Comparison of ENCODE assay signal across 22 cellular contexts in the genomic region with DNA sequence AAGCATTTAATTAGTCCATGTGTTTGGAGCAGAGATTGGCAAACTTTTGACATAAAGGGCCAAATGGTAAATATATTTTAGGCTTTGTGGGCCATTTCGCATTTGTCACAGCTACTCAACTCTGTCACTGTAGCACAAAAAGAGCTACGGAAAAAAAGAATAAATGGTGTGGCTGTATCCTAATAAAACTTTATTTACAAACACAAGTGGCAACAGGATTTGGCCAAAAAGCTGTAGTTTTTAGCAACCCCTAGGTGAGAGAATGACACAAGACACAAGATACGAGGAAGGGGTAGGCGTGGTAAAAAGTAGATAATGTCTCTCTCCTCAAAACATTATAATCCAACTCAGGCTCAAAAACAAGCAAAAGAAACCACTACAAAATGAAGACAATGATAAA.
DNase-seq lines count a peak whose midpoint lies in the region; ATAC-seq, FAIRE-seq and TF ChIP-seq lines count a peak whose summit lies in the region.
"Had no signal": no experiment of that assay in that cellular context is flagged by ENCODE, and none has a peak within 500 bp of the region (broad histone marks: within the 10 kb centered on the region; RNA-seq: fewer than 3 reads in every experiment).

No MANE protein-coding gene starts in this region.

- no TSS peak for BruUV-seq in K562 (replicated peaks; lab: Mats Ljungman, UMichigan)

- H3K4me2 ChIP-seq in K562 (ENCODE audit: insufficient read depth, low read length) (no peak overlapping the region), neural progenitor cell (no peak overlapping the region)
- H3K4me2 ChIP-seq: GM23338 had no signal

- intact Hi-C loops in K562 (cut with micrococcal nuclease): no loop called here

- H2AFZ ChIP-seq in K562 (ENCODE audit: low read depth, low read length): no peak overlapping the region
- no peak overlapping the region for H2AFZ ChIP-seq in neural progenitor cell (replicated peaks)
- H2AFZ ChIP-seq: GM23338 had no signal

- no peak for FAIRE-seq in K562 (lab: Jason Lieb, UNC)
- FAIRE-seq: D721Med, HepG2, RCC 7860 had no signal

- no peaks in the 10 kb centered on the region for H3K9me3 Mint-ChIP-seq in T-helper 2 cell treated with Interferon-gamma antibody and Interleukin-4, amounts not matched to agents 5 μg/mL and 100 μg/mL, for 36 hours
- no peaks in the 10 kb centered on the region for H3K9me3 Mint-ChIP-seq in activated naive CD8-positive, alpha-beta T cell (ENCODE audit: low read depth)
- H3K9me3 Mint-ChIP-seq in activated naive CD8-positive, alpha-beta T cell treated with anti-CD3 and anti-CD28 coated beads, Interleukin-2, amount 50 U/mL, for 24 hours: no peaks in the 10 kb centered on the region
- no peaks in the 10 kb centered on the region for H3K9me3 Mint-ChIP-seq in neural progenitor cell
- H3K9me3 Mint-ChIP-seq: CD14-positive monocyte, GM23338, H9 had no signal

- no peak for DNase-seq in T-helper 2 cell treated with Interferon-gamma antibody and Interleukin-4, amounts not matched to agents 5 μg/mL and 100 μg/mL, for 36 hours (ENCODE audit: low spot score)
- DNase-seq in T-helper 2 cell (no peak), K562 (ENCODE audit: extremely low read depth in 1 of 4, low spot score in 3 of 4) (no peak), MV-4-11 (lab: John Stamatoyannopoulos, UW) (no peak), neural progenitor cell (ENCODE audit: low spot score) (no peak)
- DNase-seq in activated naive CD8-positive, alpha-beta T cell treated with anti-CD3 and anti-CD28 coated beads, Interleukin-2, amount 50 U/mL, for 24 hours: no peak
- DNase-seq: BE2C, H9, NCI-H1105 treated with DMSO at 0.1 percent for 48 hours, NCI-H146, NCI-H1930, NCI-H2107, NCI-H446, NCI-H524 treated with DMSO at 0.1 percent for 48 hours, NCI-H774 had no signal

- H3K9ac ChIP-seq in K562 (ENCODE audit: insufficient read depth in 1 of 2, low read depth in 2 of 2, low read length in 2 of 2) (no peak overlapping the region), neural progenitor cell (no peak overlapping the region)

- no peak for ATAC-seq in activated naive CD8-positive, alpha-beta T cell treated with anti-CD3 and anti-CD28 coated beads, Interleukin-2, amount 50 U/mL, for 24 hours
- no peak for ATAC-seq in K562
- ATAC-seq: GM23338, HepG2 had no signal

- H3K27ac ChIP-seq in K562 (ENCODE audit: extremely low read depth, low read depth, low read length): no peak overlapping the region
- no peak overlapping the region for H3K27ac ChIP-seq in neural progenitor cell
- H3K27ac ChIP-seq: 22Rv1 had no signal

- H3K4me3 ChIP-seq in K562 (no peak overlapping the region), neural progenitor cell (no peak overlapping the region)
- H3K4me3 ChIP-seq: GM23338 had no signal

- in situ Hi-C loops in K562 (cut with MboI): no loop called here

- no peaks in the 10 kb centered on the region for H3K27me3 ChIP-seq in K562 (ENCODE audit: control insufficient read depth in 2 of 2, insufficient read depth in 2 of 2, low read length in 2 of 2)
- H3K27me3 ChIP-seq in neural progenitor cell: no peaks in the 10 kb centered on the region
- H3K27me3 ChIP-seq: BE2C had no signal

- no peaks in the 10 kb centered on the region for H3F3A ChIP-seq in neural progenitor cell (ENCODE audit: low read depth)

- no peak for TF ChIP-seq EP300 in K562 (IDR thresholded peaks at IDR 0.05; ENCODE audit: low read length)

- H3K36me3 Mint-ChIP-seq in T-helper 2 cell treated with Interferon-gamma antibody and Interleukin-4, amounts not matched to agents 5 μg/mL and 100 μg/mL, for 36 hours (ENCODE audit: low read depth): peaks cover 77% of the 10 kb centered on the region
- peaks cover 10% of the 10 kb centered on the region for H3K36me3 Mint-ChIP-seq in activated naive CD8-positive, alpha-beta T cell
- H3K36me3 Mint-ChIP-seq in activated naive CD8-positive, alpha-beta T cell treated with anti-CD3 and anti-CD28 coated beads, Interleukin-2, amount 50 U/mL, for 24 hours (ENCODE audit: low read depth): peaks cover 62% of the 10 kb centered on the region
- H3K36me3 Mint-ChIP-seq in neural progenitor cell: peaks cover 39% of the 10 kb centered on the region

- no peaks in the 10 kb centered on the region for H3K9me1 ChIP-seq in K562 (ENCODE audit: control insufficient read depth, insufficient read depth, low read length)

- H3K4me1 Mint-ChIP-seq in T-helper 2 cell treated with Interferon-gamma antibody and Interleukin-4, amounts not matched to agents 5 μg/mL and 100 μg/mL, for 36 hours (ENCODE audit: low read depth): no peaks in the 10 kb centered on the region
- peaks cover 2% of the 10 kb centered on the region for H3K4me1 Mint-ChIP-seq in activated naive CD8-positive, alpha-beta T cell (ENCODE audit: low read depth)
- peaks cover 6% of the 10 kb centered on the region for H3K4me1 Mint-ChIP-seq in activated naive CD8-positive, alpha-beta T cell treated with anti-CD3 and anti-CD28 coated beads, Interleukin-2, amount 50 U/mL, for 24 hours
- no peaks in the 10 kb centered on the region for H3K4me1 Mint-ChIP-seq in neural progenitor cell
- H3K4me1 Mint-ChIP-seq: CD14-positive monocyte, GM23338, H9 had no signal

- no peaks in the 10 kb centered on the region for H3K4me1 ChIP-seq in K562 (replicated peaks in 1 of 2; ENCODE audit: control insufficient read depth in 2 of 2, insufficient read depth in 2 of 2, low read length in 2 of 2)
- no peaks in the 10 kb centered on the region for H3K4me1 ChIP-seq in neural progenitor cell
- H3K4me1 ChIP-seq: BE2C had no signal

- H4K20me1 ChIP-seq in K562 (replicated peaks; ENCODE audit: control insufficient read depth, insufficient read depth, low read length): no peaks in the 10 kb centered on the region
- H4K20me1 ChIP-seq in neural progenitor cell (ENCODE audit: low read depth): no peaks in the 10 kb centered on the region

- no peak for TF ChIP-seq POLR2A in K562 (conservative IDR thresholded peaks at IDR 0.05)

- TF ChIP-seq RAD21 in K562 (CRISPR knock-in tag; conservative IDR thresholded peaks at IDR 0.05 in 1 of 2, IDR thresholded peaks at IDR 0.05 in 1 of 2): no peak

- CTCF ChIA-PET in K562 (lab: Yijun Ruan, JAX; ENCODE audit: low intra/inter-chr PET ratio): no interaction called here

- H3K27me3 Mint-ChIP-seq in T-helper 2 cell treated with Interferon-gamma antibody and Interleukin-4, amounts not matched to agents 5 μg/mL and 100 μg/mL, for 36 hours (ENCODE audit: low read depth): no peaks in the 10 kb centered on the region
- H3K27me3 Mint-ChIP-seq in activated naive CD8-positive, alpha-beta T cell: no peaks in the 10 kb centered on the region
- no peaks in the 10 kb centered on the region for H3K27me3 Mint-ChIP-seq in activated naive CD8-positive, alpha-beta T cell treated with anti-CD3 and anti-CD28 coated beads, Interleukin-2, amount 50 U/mL, for 24 hours
- H3K27me3 Mint-ChIP-seq in neural progenitor cell (ENCODE audit: insufficient read depth, low read depth): no peaks in the 10 kb centered on the region

- no peak overlapping the region for H3K4me3 Mint-ChIP-seq in T-helper 2 cell treated with Interferon-gamma antibody and Interleukin-4, amounts not matched to agents 5 μg/mL and 100 μg/mL, for 36 hours
- no peak overlapping the region for H3K4me3 Mint-ChIP-seq in activated naive CD8-positive, alpha-beta T cell
- no peak overlapping the region for H3K4me3 Mint-ChIP-seq in activated naive CD8-positive, alpha-beta T cell treated with anti-CD3 and anti-CD28 coated beads, Interleukin-2, amount 50 U/mL, for 24 hours
- no peak overlapping the region for H3K4me3 Mint-ChIP-seq in neural progenitor cell
- H3K4me3 Mint-ChIP-seq: CD14-positive monocyte, GM23338, H9 had no signal

- no peaks in the 10 kb centered on the region for H3K79me2 ChIP-seq in K562 (ENCODE audit: control insufficient read depth, insufficient read depth, low read length)
- H3K79me2 ChIP-seq in neural progenitor cell (ENCODE audit: low read depth): no peaks in the 10 kb centered on the region

- POLR2A ChIA-PET in K562 (lab: Yijun Ruan, JAX): no interaction called here

- H3K9me3 ChIP-seq in K562 (replicated peaks; ENCODE audit: control insufficient read depth, insufficient read depth, low read depth, low read length) (no peaks in the 10 kb centered on the region), neural progenitor cell (ENCODE audit: low read depth) (no peaks in the 10 kb centered on the region)
- H3K9me3 ChIP-seq: BE2C had no signal

- H3K36me3 ChIP-seq in K562 (ENCODE audit: control insufficient read depth, insufficient read depth, low read length) (peaks cover 79% of the 10 kb centered on the region), neural progenitor cell (peaks cover 15% of the 10 kb centered on the region)

- TF ChIP-seq CTCF in K562 (IDR thresholded peaks at IDR 0.05 in 2 of 3, conservative IDR thresholded peaks at IDR 0.05 in 1 of 3; ENCODE audit: insufficient read depth in 2 of 3, low read depth in 1 of 3, low read length in 3 of 3): no peak
- no peak for TF ChIP-seq CTCF in neural progenitor cell (IDR thresholded peaks at IDR 0.05)

- H3K27ac Mint-ChIP-seq in T-helper 2 cell treated with Interferon-gamma antibody and Interleukin-4, amounts not matched to agents 5 μg/mL and 100 μg/mL, for 36 hours: peak overlapping the region; percentile 31
- peak overlapping the region; percentile 59 for H3K27ac Mint-ChIP-seq in activated naive CD8-positive, alpha-beta T cell
- no peak overlapping the region for H3K27ac Mint-ChIP-seq in activated naive CD8-positive, alpha-beta T cell treated with anti-CD3 and anti-CD28 coated beads, Interleukin-2, amount 50 U/mL, for 24 hours
- no peak overlapping the region for H3K27ac Mint-ChIP-seq in neural progenitor cell
- H3K27ac Mint-ChIP-seq: GM23338, H9 had no signal

- 93% methylated on average over 4 of the region's 4 CpGs for WGBS in K562 (ENCODE audit: insufficient coverage, low coverage, missing lambda C conversion rate)

TF ChIP-seq in K562, 482 proteins besides CTCF, POLR2A, EP300 and RAD21 (continues in another document):
- TF ChIP-seq, protein P1, sequence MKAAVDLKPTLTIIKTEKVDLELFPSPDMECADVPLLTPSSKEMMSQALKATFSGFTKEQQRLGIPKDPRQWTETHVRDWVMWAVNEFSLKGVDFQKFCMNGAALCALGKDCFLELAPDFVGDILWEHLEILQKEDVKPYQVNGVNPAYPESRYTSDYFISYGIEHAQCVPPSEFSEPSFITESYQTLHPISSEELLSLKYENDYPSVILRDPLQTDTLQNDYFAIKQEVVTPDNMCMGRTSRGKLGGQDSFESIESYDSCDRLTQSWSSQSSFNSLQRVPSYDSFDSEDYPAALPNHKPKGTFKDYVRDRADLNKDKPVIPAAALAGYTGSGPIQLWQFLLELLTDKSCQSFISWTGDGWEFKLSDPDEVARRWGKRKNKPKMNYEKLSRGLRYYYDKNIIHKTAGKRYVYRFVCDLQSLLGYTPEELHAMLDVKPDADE (conservative IDR thresholded peaks at IDR 0.05; ENCODE audit: control insufficient read depth, low read depth, low read length): no peak

Comparison
In these comparisons a context has a peak if more than half of its experiments do, and no peak if none do; other contexts are left out.
1. H3K27ac Mint-ChIP-seq: peak in T-helper 2 cell treated with Interferon-gamma antibody and Interleukin-4, amounts not matched to agents 5 μg/mL and 100 μg/mL, for 36 hours (single experiment) and activated naive CD8-positive, alpha-beta T cell (single experiment); none in activated naive CD8-positive, alpha-beta T cell treated with anti-CD3 and anti-CD28 coated beads, Interleukin-2, amount 50 U/mL, for 24 hours (single experiment) and neural progenitor cell (single experiment).